In genomic region chr12:98013560-98013959, GRCh38 we compare ENCODE assay signal across 7 cellular contexts.
"Had no signal": no experiment of that assay in that cellular context is flagged by ENCODE, and none has a peak within 500 bp of the region (broad histone marks: within the 10 kb centered on the region; RNA-seq: fewer than 3 reads in every experiment).

No MANE protein-coding gene starts in this region.

- H3K9me3 Mint-ChIP-seq: GM23338 had no signal

- H3K4me1 Mint-ChIP-seq: GM23338 had no signal

- H3K4me3 Mint-ChIP-seq: GM23338, HFFc6 had no signal

- H3K36me3 ChIP-seq: HAP-1 had no signal

- H3K9me3 ChIP-seq: HAP-1 had no signal

- H3K4me3 ChIP-seq: GM23338, HAP-1, K562 had no signal

- H3K27ac Mint-ChIP-seq: GM23338, HFFc6 had no signal

- ATAC-seq: GM23338, HCT116, K562 had no signal

- H3K4me1 ChIP-seq: HAP-1 had no signal

- H3K4me2 ChIP-seq: GM23338 had no signal

- H2AFZ ChIP-seq: GM23338 had no signal

- DNase-seq: H7, HFFc6, IMR-90 had no signal
